In genomic region chr10:113021268-113022028, GRCh38 we compare ENCODE assay signal across 13 cellular contexts.
DNase-seq lines count a peak whose midpoint lies in the region; ATAC-seq and TF ChIP-seq lines count a peak whose summit lies in the region.
"Had no signal": no experiment of that assay in that cellular context is flagged by ENCODE, and none has a peak within 500 bp of the region (broad histone marks: within the 10 kb centered on the region; RNA-seq: fewer than 3 reads in every experiment).

No MANE protein-coding gene starts in this region.

- H3K4me3 ChIP-seq in BLaER1 (no peak overlapping the region), gastrocnemius medialis (no peak overlapping the region)

- H3K27ac ChIP-seq in BLaER1 (no peak overlapping the region), gastrocnemius medialis (peak overlapping the region; percentile 11 to 32 (median 20))

- no peaks in the 10 kb centered on the region for H3K27me3 ChIP-seq in BLaER1
- H3K27me3 ChIP-seq in gastrocnemius medialis, result no peaks in the 10 kb centered on the region

- peaks cover 62% of the 10 kb centered on the region for H3K4me1 ChIP-seq in BLaER1
- peaks cover 46 to 49% of the 10 kb centered on the region in 2 donors for H3K4me1 ChIP-seq in gastrocnemius medialis

- ATAC-seq in left lobe of liver (peak; percentile 66), gastrocnemius medialis (no peak)
- ATAC-seq: activated T-helper 17 cell treated with anti-CD3 and anti-CD28 coated beads, Interleukin-2, amount 50 U/mL, for 72 hours had no signal

- no peak for TF ChIP-seq CTCF in gastrocnemius medialis (IDR thresholded peaks at IDR 0.05 in 4 of 5, conservative IDR thresholded peaks at IDR 0.05 in 1 of 5)

- peak overlapping the region; percentile 35 for H3K4me2 ChIP-seq in BLaER1

- no peak overlapping the region for H3K9ac ChIP-seq in BLaER1

- peaks cover 10% of the 10 kb centered on the region; the same call in 1 of the 2 replicates for H3K36me3 ChIP-seq in BLaER1
- no peaks in the 10 kb centered on the region for H3K36me3 ChIP-seq in gastrocnemius medialis

- in situ Hi-C loops in gastrocnemius medialis (cut with MboI; ENCODE audit: low sequenced_read_pairs in 4 of 4), result no loop called here

- H4K20me1 ChIP-seq in BLaER1, result peaks cover 72% of the 10 kb centered on the region

- TF ChIP-seq POLR2A in gastrocnemius medialis (IDR thresholded peaks at IDR 0.05), result no peak

- intact Hi-C loops in gastrocnemius medialis (cut with DNase I; ENCODE audit: low total_unique reads), result no loop called here

- H3K9me3 ChIP-seq in BLaER1 (no peaks in the 10 kb centered on the region), gastrocnemius medialis (no peaks in the 10 kb centered on the region)
- H3K9me3 ChIP-seq: Caco-2 had no signal

- DNase-seq in cerebellar cortex (ENCODE audit: low spot score), result peak; percentile 11
- peak; percentile 94 for DNase-seq in left lobe of liver (ENCODE audit: low spot score)
- DNase-seq in gastrocnemius medialis, result no peak
- DNase-seq in cerebellar nuclear complex (lab: John Stamatoyannopoulos, UW), result no peak
- no peak for DNase-seq in NCI-H524 treated with DMSO at 0.1 percent for 48 hours (lab: John Stamatoyannopoulos, UW)
- no peak for DNase-seq in amniotic stem cell (lab: John Stamatoyannopoulos, UW)
- no peak for DNase-seq in NCI-H345 (lab: John Stamatoyannopoulos, UW)
- DNase-seq: activated CD4-positive, alpha-beta memory T cell treated with anti-CD3 and anti-CD28 coated beads, Interleukin-2, amount 10 ng/mL, durations not matched to agents 7 days and 5 days; Caco-2; NCI-H146; NCI-H446 had no signal

Comparison
In these comparisons a context has a peak if more than half of its experiments do, and no peak if none do; other contexts are left out.
1. DNase-seq: peak in cerebellar cortex (single experiment) and left lobe of liver (single experiment); none in gastrocnemius medialis (0 of 2), cerebellar nuclear complex (0 of 2), NCI-H524 treated with DMSO at 0.1 percent for 48 hours (single experiment), amniotic stem cell (single experiment) and NCI-H345 (single experiment).